ENCODE assay signal across 14 cellular contexts in the genomic region with DNA sequence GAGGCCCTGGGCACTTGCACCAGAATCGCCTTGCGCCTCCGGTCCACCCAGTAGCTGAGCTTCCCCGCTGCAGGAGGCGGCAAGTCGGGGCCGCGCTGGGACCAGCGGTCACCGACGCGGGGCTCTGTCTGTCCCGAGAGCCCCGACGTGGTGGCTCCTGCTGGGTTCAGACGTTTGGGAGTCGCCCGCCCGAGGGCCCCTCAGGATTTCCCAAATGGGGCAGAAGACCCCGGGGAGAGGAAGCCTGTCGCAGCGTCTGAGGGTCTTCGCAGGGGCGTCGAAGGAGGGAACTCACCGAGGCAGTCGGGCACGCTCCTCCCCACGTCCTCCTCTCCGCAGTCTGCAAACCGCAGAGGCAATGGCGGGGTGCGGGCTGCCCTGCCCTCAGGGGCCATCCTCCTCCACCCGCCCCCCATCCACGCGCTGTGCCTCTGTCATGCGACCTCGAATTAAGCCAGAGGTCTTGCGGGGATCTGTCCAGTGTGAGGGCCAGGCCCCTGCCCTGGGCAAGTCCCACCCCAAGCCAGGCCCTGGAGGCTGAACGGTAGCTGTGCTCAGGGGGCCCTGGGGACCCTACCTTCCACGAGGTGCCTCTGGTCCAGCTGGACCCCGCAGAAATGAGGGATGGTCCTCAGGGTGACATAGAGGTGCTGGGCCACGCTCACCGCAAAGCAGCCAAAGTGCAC. TPM values are rescaled to one million over a fixed set of nuclear protein-coding genes. Genes with fewer than 3 reads are reported as not detected.
DNase-seq lines count a peak whose midpoint lies in the region; ATAC-seq and TF ChIP-seq lines count a peak whose summit lies in the region.
"Had no signal": no experiment of that assay in that cellular context is flagged by ENCODE, and none has a peak within 500 bp of the region (broad histone marks: within the 10 kb centered on the region; RNA-seq: fewer than 3 reads in every experiment).

No MANE protein-coding gene starts in this region.

- H3K79me1 ChIP-seq in mesendoderm (ENCODE audit: low read length), result no peaks in the 10 kb centered on the region

- no peak for TF ChIP-seq CTCF in testis (IDR thresholded peaks at IDR 0.05)

- ATAC-seq in GM18498 (IDR thresholded peaks at IDR 0.05; ENCODE audit: unreplicated experiment) (no peak), HG03045 (IDR thresholded peaks at IDR 0.05; ENCODE audit: unreplicated experiment) (no peak), GM21381 (IDR thresholded peaks at IDR 0.05; ENCODE audit: unreplicated experiment) (no peak)

- no peak for TF ChIP-seq POLR2A in testis (IDR thresholded peaks at IDR 0.05)

- DNase-seq in activated effector memory CD4-positive, alpha-beta T cell treated with anti-CD3 and anti-CD28 coated beads, Interleukin-2, amount 50 U/mL, for 16 hours, result peak; percentile 57
- DNase-seq in activated effector memory CD4-positive, alpha-beta T cell treated with Interleukin-2 at 50 U/mL for 16 hours, result no peak
- no peak for DNase-seq in mesendoderm
- no peak for DNase-seq in testis
- DNase-seq: ACHN; DMS 273 treated with DMSO at 0.1 percent for 48 hours; NCI-H2029; NK-92 treated with Interleukin-12 subunit alpha and Interleukin-12 subunit beta, amount 100 ng/mL, for 24 hours had no signal

- H2BK5ac ChIP-seq in mesendoderm (ENCODE audit: low read length), result no peak overlapping the region

- 33 to 35% methylated on average over 44 of the region's 44 CpGs for WGBS in ectodermal cell, 2 experiments
- WGBS in mesendoderm (ENCODE audit: extremely low coverage, insufficient coverage, low lambda C conversion rate), result no CpG with 5 or more reads among the region's 44 CpGs
- WGBS in testis, 2 donors, result 5 to 34% methylated on average over 4 to 35 of the region's 44 CpGs

- H2BK120ac ChIP-seq in mesendoderm (ENCODE audit: low read depth, low read length), result no peak overlapping the region

- intact Hi-C loops in testis (cut with DNase I; ENCODE audit: low total_unique reads), result no loop called here

- peaks cover 16% of the 10 kb centered on the region for H3K4me1 ChIP-seq in ectodermal cell (ENCODE audit: control insufficient read depth, insufficient read depth, low read length)
- H3K4me1 ChIP-seq in mesendoderm (ENCODE audit: control insufficient read depth, low read depth, low read length), result no peaks in the 10 kb centered on the region
- no peaks in the 10 kb centered on the region for H3K4me1 ChIP-seq in testis

- peak overlapping the region; percentile 49 for H3K56ac ChIP-seq in mesendoderm (ENCODE audit: low read length)

- H4K5ac ChIP-seq in mesendoderm (ENCODE audit: low read length), result no peak overlapping the region

- H3K36me3 ChIP-seq in ectodermal cell (ENCODE audit: control insufficient read depth, insufficient read depth, low read length) (no peaks in the 10 kb centered on the region), mesendoderm (ENCODE audit: control insufficient read depth, insufficient read depth, low read length) (no peaks in the 10 kb centered on the region), testis (ENCODE audit: low read depth, missing control alignments) (no peaks in the 10 kb centered on the region)

- no peak overlapping the region for H4K8ac ChIP-seq in mesendoderm (ENCODE audit: low read depth, low read length)

- no peak overlapping the region for H3K23ac ChIP-seq in mesendoderm (ENCODE audit: low read length)

- no peaks in the 10 kb centered on the region for H3K79me2 ChIP-seq in mesendoderm (ENCODE audit: control insufficient read depth, insufficient read depth, low read length)

- no peak overlapping the region for H2AK5ac ChIP-seq in mesendoderm (ENCODE audit: low read length)

- H3K9ac ChIP-seq in mesendoderm (ENCODE audit: low read length), result no peak overlapping the region

- H3K27ac ChIP-seq in ectodermal cell (ENCODE audit: insufficient read depth, low read depth, low read length, poor library complexity, severe bottlenecking) (no peak overlapping the region), mesendoderm (ENCODE audit: low read depth, low read length) (no peak overlapping the region), testis (no peak overlapping the region)

- H3K4me3 ChIP-seq in ectodermal cell (ENCODE audit: insufficient read depth, low read depth, low read length), result peak overlapping the region; percentile 31
- H3K4me3 ChIP-seq in mesendoderm (ENCODE audit: low read length), result no peak overlapping the region
- peak overlapping the region; percentile 26 to 45 for H3K4me3 ChIP-seq in testis

- H3K9me3 ChIP-seq in ectodermal cell (ENCODE audit: control insufficient read depth, low read length), result no peaks in the 10 kb centered on the region
- no peaks in the 10 kb centered on the region for H3K9me3 ChIP-seq in testis

- H3K4ac ChIP-seq in mesendoderm (ENCODE audit: low read depth, low read length), result no peak overlapping the region

- peak overlapping the region; percentile 52 for H3K4me2 ChIP-seq in mesendoderm (ENCODE audit: low read length)

- peaks cover 20% of the 10 kb centered on the region for H3K27me3 ChIP-seq in ectodermal cell (ENCODE audit: control insufficient read depth, insufficient read depth, low read length, poor library complexity, severe bottlenecking)
- H3K27me3 ChIP-seq in mesendoderm (ENCODE audit: insufficient read depth, low read length, poor library complexity), result peaks cover 2% of the 10 kb centered on the region
- no peaks in the 10 kb centered on the region for H3K27me3 ChIP-seq in testis

- H2BK15ac ChIP-seq in mesendoderm (replicated peaks; ENCODE audit: low read depth), result no peak overlapping the region

- H3K18ac ChIP-seq in mesendoderm (ENCODE audit: low read length), result no peak overlapping the region

RNA-seq across cellular contexts. Expression of gene IL17REL, which starts 12.5 kb away (rescaled TPM):
- not detected for polyA plus RNA-seq in ectodermal cell (2013, experiment 1 of 4)
- 0.16 TPM for polyA plus RNA-seq in ectodermal cell (2013, experiment 2 of 4)
- 0.11 TPM for polyA plus RNA-seq in ectodermal cell (2013, experiment 3 of 4)
- polyA plus RNA-seq in ectodermal cell (2013, experiment 4 of 4), result 0.12 TPM
- not detected for polyA plus RNA-seq in mesendoderm (2013, experiment 1 of 2)
- not detected for polyA plus RNA-seq in mesendoderm (2013, experiment 2 of 2)
- under 1 TPM; 0.25 to 0.55 TPM for total RNA-seq in testis
- polyA plus RNA-seq in testis (ENCODE audit: insufficient read depth, low read depth, low replicate concordance), result 0.30 TPM
- total RNA-seq: SK-MEL-5, ureter had no signal

RNA-seq across cellular contexts. Expression of gene PIM3, which starts 39.5 kb away (rescaled TPM):
- polyA plus RNA-seq in ectodermal cell (2013, experiment 1 of 4), result 19.8 TPM
- 18.0 TPM for polyA plus RNA-seq in ectodermal cell (2013, experiment 2 of 4)
- polyA plus RNA-seq in ectodermal cell (2013, experiment 3 of 4), result 16.6 TPM
- polyA plus RNA-seq in ectodermal cell (2013, experiment 4 of 4), result 17.8 TPM
- polyA plus RNA-seq in mesendoderm (2013, experiment 1 of 2), result 14.0 TPM
- 14.1 TPM for polyA plus RNA-seq in mesendoderm (2013, experiment 2 of 2)
- total RNA-seq in testis, result 10 to 100 TPM; 68.2 to 89.9 TPM
- 50.8 TPM for polyA plus RNA-seq in testis (ENCODE audit: insufficient read depth, low read depth, low replicate concordance)

RNA-seq across cellular contexts. Expression of gene TTLL8, which starts 58.1 kb away (rescaled TPM):
- not detected for polyA plus RNA-seq in ectodermal cell (2013, experiment 1 of 4)
- 0.07 TPM for polyA plus RNA-seq in ectodermal cell (2013, experiment 2 of 4)
- polyA plus RNA-seq in ectodermal cell (2013, experiment 3 of 4), result not detected
- not detected for polyA plus RNA-seq in ectodermal cell (2013, experiment 4 of 4)
- polyA plus RNA-seq in mesendoderm (2013, experiment 1 of 2), result not detected
- polyA plus RNA-seq in mesendoderm (2013, experiment 2 of 2), result not detected
- total RNA-seq in testis, result 10 to 100 TPM in 1 of 2 donors, 1 to 10 TPM in 1; 5.1 to 11.9 TPM
- polyA plus RNA-seq in testis (ENCODE audit: insufficient read depth, low read depth, low replicate concordance), result 11.3 TPM
- total RNA-seq: SK-MEL-5, ureter had no signal
